ENCODE assay signal across 21 cellular contexts in the genomic region with DNA sequence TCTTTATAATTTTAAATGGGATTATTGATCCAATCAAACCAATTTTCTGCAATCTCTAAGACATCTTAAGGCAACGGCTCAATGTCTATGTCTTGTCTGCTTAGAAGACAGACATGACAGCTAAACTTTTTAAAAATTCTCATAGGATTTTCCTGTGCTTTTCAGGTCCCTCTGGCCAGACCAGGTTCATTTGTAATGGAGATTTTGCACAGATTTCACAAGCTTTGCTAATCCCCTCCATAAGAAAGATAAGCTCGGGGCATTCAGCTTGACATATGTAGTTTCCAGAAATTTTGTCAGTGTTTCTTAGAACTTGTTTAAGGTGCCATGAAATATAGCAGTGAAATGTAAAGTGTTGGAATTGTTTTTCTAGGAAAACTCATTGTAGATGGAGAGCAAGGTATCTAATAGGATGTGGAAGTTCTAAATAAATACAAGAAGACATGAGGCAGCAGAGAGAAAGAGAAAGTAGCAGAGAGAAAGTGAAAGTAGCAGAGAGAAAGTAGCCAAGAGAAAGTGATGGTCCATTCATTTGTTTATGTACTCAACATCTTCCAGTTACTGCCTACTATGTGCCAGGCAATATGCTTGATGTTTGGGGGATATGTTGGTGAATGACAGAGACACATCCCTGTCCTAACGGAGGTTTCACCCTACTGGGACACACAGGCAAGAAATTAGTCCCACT.
DNase-seq lines count a peak whose midpoint lies in the region; ATAC-seq, FAIRE-seq and TF ChIP-seq lines count a peak whose summit lies in the region.
"Had no signal": no experiment of that assay in that cellular context is flagged by ENCODE, and none has a peak within 500 bp of the region (broad histone marks: within the 10 kb centered on the region; RNA-seq: fewer than 3 reads in every experiment).

No MANE protein-coding gene starts in this region.

- ATAC-seq in HG03175 (IDR thresholded peaks at IDR 0.05; ENCODE audit: unreplicated experiment) (peak; percentile 63), GM21390 (IDR thresholded peaks at IDR 0.05; ENCODE audit: unreplicated experiment) (no peak)
- ATAC-seq: activated CD8-positive, alpha-beta memory T cell treated with anti-CD3 and anti-CD28 coated beads, Interleukin-2, amount 10 ng/mL, durations not matched to agents 7 days and 5 days; left ventricle myocardium superior; SK-N-SH treated with all-trans-retinoic acid at 6 μM for 48 hours; stimulated activated naive B cell treated with anti-CD40 and anti-IgM and Interleukin-4, amounts not matched to agents 10 μg/mL and 1 μg/mL and 100 μg/mL, for 72 hours had no signal

- H3K79me2 ChIP-seq in PC-9 (ENCODE audit: low read depth), result no peaks in the 10 kb centered on the region

- no peak overlapping the region for H2AFZ ChIP-seq in PC-9

- peak overlapping the region; percentile 43 for H3K4me2 ChIP-seq in PC-9

- TF ChIP-seq CTCF in PC-9 (conservative IDR thresholded peaks at IDR 0.05), result no peak

- no peak overlapping the region for H3K27ac ChIP-seq in PC-9
- H3K27ac ChIP-seq in small intestine (ENCODE audit: low read depth in 1 of 2, low read length in 1 of 2), result no peak overlapping the region
- H3K27ac ChIP-seq: BLaER1 treated with 17β-estradiol and CSF1 and Interleukin-3, amounts not matched to agents 10 nM and 100 nM; esophagus muscularis mucosa had no signal

- no peaks in the 10 kb centered on the region for H3K9me3 ChIP-seq in PC-9 (ENCODE audit: insufficient read depth, low read depth)
- H3K9me3 ChIP-seq in small intestine (ENCODE audit: control insufficient read depth, low read depth), result no peaks in the 10 kb centered on the region
- H3K9me3 ChIP-seq: BLaER1 treated with 17β-estradiol and CSF1 and Interleukin-3, amounts not matched to agents 10 nM and 100 nM; esophagus muscularis mucosa had no signal

- H3K9me2 ChIP-seq in PC-9 (ENCODE audit: insufficient read depth), result no peaks in the 10 kb centered on the region

- intact Hi-C loops in PC-9 (cut with micrococcal nuclease; ENCODE audit: unreplicated experiment), result no loop called here

- FAIRE-seq in small intestine (lab: Jason Lieb, UNC), result no peak
- FAIRE-seq: GM19239 had no signal

- POLR2A ChIA-PET in PC-9 (lab: Charles Lee; ENCODE audit: unreplicated experiment), result interaction anchor here (0.5 to 0.6 kb wide), 2 partner anchors 38 to 495 kb away, joined by 3 to 4 read pairs; no protein-coding TSS in a partner anchor

- no peaks in the 10 kb centered on the region for H3F3A ChIP-seq in PC-9 (ENCODE audit: insufficient read depth, low read depth)

- DNase-seq in NCI-H82 (lab: John Stamatoyannopoulos, UW) (peak; percentile 12), NCI-H82 treated with DMSO at 0.1 percent for 48 hours (lab: John Stamatoyannopoulos, UW; ENCODE audit: unreplicated experiment) (no peak), PC-9 (no peak), small intestine (peak; percentile 1), NCI-H2227 (lab: John Stamatoyannopoulos, UW; ENCODE audit: unreplicated experiment) (no peak), NCI-H1105 treated with DMSO at 0.1 percent for 48 hours (lab: John Stamatoyannopoulos, UW) (no peak)
- DNase-seq: 8988T; activated CD4-positive, alpha-beta T cell treated with anti-CD3 and anti-CD28 coated beads for 1 hour; activated CD8-positive, alpha-beta memory T cell treated with anti-CD3 and anti-CD28 coated beads, Interleukin-2, amount 10 ng/mL, durations not matched to agents 7 days and 5 days; central memory CD4-positive, alpha-beta T cell; DMS 273 treated with DMSO at 0.1 percent for 48 hours; left ventricle myocardium superior; NCI-H187 treated with DMSO at 0.1 percent for 48 hours; stimulated activated naive B cell treated with anti-CD40 and anti-IgM and Interleukin-4, amounts not matched to agents 10 μg/mL and 1 μg/mL and 100 μg/mL, for 72 hours; T1000 had no signal

- CTCF ChIA-PET in PC-9 (lab: Charles Lee), result no interaction called here

- H3K36me3 ChIP-seq in PC-9 (ENCODE audit: low read depth) (no peaks in the 10 kb centered on the region), small intestine (ENCODE audit: control insufficient read depth in 2 of 2, insufficient read depth in 2 of 2, low read length in 2 of 2) (no peaks in the 10 kb centered on the region)
- H3K36me3 ChIP-seq: BLaER1 treated with 17β-estradiol and CSF1 and Interleukin-3, amounts not matched to agents 10 nM and 100 nM; esophagus muscularis mucosa had no signal

- WGBS in small intestine, 3 donors, result 83 to 87% (median 84%) methylated on average over 3 of the region's 3 CpGs

- no peaks in the 10 kb centered on the region for H4K20me1 ChIP-seq in PC-9 (ENCODE audit: insufficient read depth)
- H4K20me1 ChIP-seq: BLaER1 treated with 17β-estradiol and CSF1 and Interleukin-3, amounts not matched to agents 10 nM and 100 nM had no signal

- no peak overlapping the region for H3K4me3 ChIP-seq in PC-9
- H3K4me3 ChIP-seq in small intestine (ENCODE audit: low read depth in 1 of 2, low read length in 2 of 2), result no peak overlapping the region
- H3K4me3 ChIP-seq: BLaER1 treated with 17β-estradiol and CSF1 and Interleukin-3, amounts not matched to agents 10 nM and 100 nM; esophagus muscularis mucosa had no signal

- BruUV-seq in PC-9 (replicated peaks; lab: Mats Ljungman, UMichigan), result no TSS peak

- no peaks in the 10 kb centered on the region for H3K27me3 ChIP-seq in PC-9 (ENCODE audit: insufficient read depth, low read depth)
- H3K27me3 ChIP-seq in small intestine (ENCODE audit: control insufficient read depth in 2 of 2, insufficient read depth in 2 of 2, low read length in 2 of 2), result no peaks in the 10 kb centered on the region
- H3K27me3 ChIP-seq: BLaER1 treated with 17β-estradiol and CSF1 and Interleukin-3, amounts not matched to agents 10 nM and 100 nM; esophagus muscularis mucosa had no signal

- H3K4me1 ChIP-seq in PC-9 (replicated peaks; ENCODE audit: insufficient read depth) (no peaks in the 10 kb centered on the region), small intestine (ENCODE audit: control insufficient read depth in 2 of 2, insufficient read depth in 1 of 2, low read depth in 1 of 2, low read length in 1 of 2) (no peaks in the 10 kb centered on the region)
- H3K4me1 ChIP-seq: BLaER1 treated with 17β-estradiol and CSF1 and Interleukin-3, amounts not matched to agents 10 nM and 100 nM; esophagus muscularis mucosa had no signal

Comparison
In these comparisons a context has a peak if more than half of its experiments do, and no peak if none do; other contexts are left out.
1. DNase-seq: peak in NCI-H82 (single experiment) and small intestine (single experiment); none in NCI-H82 treated with DMSO at 0.1 percent for 48 hours (single experiment), PC-9 (0 of 2), NCI-H2227 (single experiment) and NCI-H1105 treated with DMSO at 0.1 percent for 48 hours (single experiment).